ENCODE assay signal across 27 cellular contexts in genomic region chr21:46384556-46384955, GRCh38.
"Had no signal": no experiment of that assay in that cellular context is flagged by ENCODE, and none has a peak within 500 bp of the region (broad histone marks: within the 10 kb centered on the region; RNA-seq: fewer than 3 reads in every experiment).

No MANE protein-coding gene starts in this region.

- H3K27me3 Mint-ChIP-seq: activated naive CD4-positive, alpha-beta T cell treated with anti-CD3 and anti-CD28 coated beads, Interleukin-2, amount 50 U/mL, for 24 hours had no signal

- ATAC-seq: activated CD8-positive, alpha-beta T cell treated with anti-CD3 and anti-CD28 coated beads, Interleukin-2, amount 10 ng/mL, durations not matched to agents 7 days and 5 days; body of pancreas; Panc1; Right ventricle myocardium inferior had no signal

- H3K9me3 Mint-ChIP-seq: activated naive CD4-positive, alpha-beta T cell treated with anti-CD3 and anti-CD28 coated beads, Interleukin-2, amount 50 U/mL, for 24 hours had no signal

- H3K27me3 ChIP-seq: ascending aorta, body of pancreas, MG63 had no signal

- DNase-seq: activated CD4-positive, alpha-beta T cell treated with anti-CD3 and anti-CD28 coated beads for 48 hours; activated CD4-positive, alpha-beta T cell treated with anti-CD3 and anti-CD28 coated beads, Interleukin-2, amount 50 U/mL, for 4 hours; activated CD4-positive, CD25-positive, alpha-beta regulatory T cell treated with anti-CD3 and anti-CD28 coated beads, Interleukin-2, amount 50 U/mL, for 72 hours; activated CD8-positive, alpha-beta memory T cell treated with anti-CD3 and anti-CD28 coated beads, Interleukin-2, amount 50 U/mL, for 48 hours; activated CD8-positive, alpha-beta T cell treated with anti-CD3 and anti-CD28 coated beads, Interleukin-2, amount 10 ng/mL, durations not matched to agents 7 days and 5 days; activated T-cell treated with anti-CD3 and anti-CD28 coated beads, Interleukin-2, amount 50 U/mL, for 1 hour; amniotic stem cell; body of pancreas; MG63; MV-4-11; NCI-H1092 treated with DMSO at 0.1 percent for 48 hours; NCI-H1417 treated with DMSO at 0.1 percent for 48 hours; NCI-H1694; NCI-H2029; NCI-H2107; NCI-H2171 treated with DMSO at 0.1 percent for 48 hours; NCI-H226; NCI-H526; NCI-H82; OCI-M1; RPMI8226 had no signal

- H3K27ac Mint-ChIP-seq: activated CD8-positive, alpha-beta T cell treated with anti-CD3 and anti-CD28 coated beads, Interleukin-2, amount 10 ng/mL, durations not matched to agents 7 days and 5 days; activated naive CD4-positive, alpha-beta T cell treated with anti-CD3 and anti-CD28 coated beads, Interleukin-2, amount 50 U/mL, for 24 hours; T-helper 1 cell treated with Interleukin-12 subunit alpha and Interleukin-12 subunit beta and Interleukin-4 antibody, amounts not matched to agents 30 μg/mL and 1 μg/mL, for 36 hours had no signal

- H3K4me3 ChIP-seq: ascending aorta, body of pancreas, MG63, SK-N-MC had no signal

- H3K27ac ChIP-seq: ascending aorta, body of pancreas, SK-N-MC had no signal

- H3K4me1 ChIP-seq: ascending aorta, body of pancreas had no signal

- H3K9me3 ChIP-seq: ascending aorta, body of pancreas, MG63 had no signal

- H3K4me3 Mint-ChIP-seq: activated CD8-positive, alpha-beta T cell treated with anti-CD3 and anti-CD28 coated beads, Interleukin-2, amount 10 ng/mL, durations not matched to agents 7 days and 5 days; activated naive CD4-positive, alpha-beta T cell treated with anti-CD3 and anti-CD28 coated beads, Interleukin-2, amount 50 U/mL, for 24 hours; T-helper 1 cell treated with Interleukin-12 subunit alpha and Interleukin-12 subunit beta and Interleukin-4 antibody, amounts not matched to agents 30 μg/mL and 1 μg/mL, for 36 hours had no signal
